In the genomic region with DNA sequence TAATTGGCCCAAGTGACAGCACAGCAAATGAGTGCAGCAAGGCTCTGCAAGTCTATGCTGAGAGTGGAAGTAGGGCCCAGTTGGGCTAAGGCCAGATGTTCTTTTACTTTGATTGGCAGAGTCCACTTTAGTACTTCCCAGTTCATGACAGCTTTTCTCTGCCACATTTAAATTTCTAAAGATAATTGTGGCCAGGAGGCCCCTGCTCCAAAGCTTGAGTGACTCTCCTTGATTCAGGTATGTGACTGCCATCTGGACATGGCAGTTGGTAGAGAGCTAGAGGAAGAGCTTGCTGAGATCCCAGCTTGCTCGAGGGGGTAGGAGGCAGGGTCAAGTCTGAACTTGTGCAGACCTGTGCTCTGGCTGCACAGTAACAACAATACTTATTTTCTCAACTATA, we compare ENCODE assay signal across 16 cellular contexts.
A peak's percentile ranks its signal among the peaks of the same experiment; 100 is the strongest.
DNase-seq lines count a peak whose midpoint lies in the region; ATAC-seq and TF ChIP-seq lines count a peak whose summit lies in the region.
"Had no signal": no experiment of that assay in that cellular context is flagged by ENCODE, and none has a peak within 500 bp of the region (broad histone marks: within the 10 kb centered on the region; RNA-seq: fewer than 3 reads in every experiment).

No MANE protein-coding gene starts in this region.

- no peak for ATAC-seq in HG03175 (IDR thresholded peaks at IDR 0.05; ENCODE audit: unreplicated experiment)
- ATAC-seq: gastroesophageal sphincter; naive thymus-derived CD8-positive, alpha-beta T cell; Panc1 had no signal

- H3K27ac Mint-ChIP-seq in neural progenitor cell = no peak overlapping the region
- H3K27ac Mint-ChIP-seq: activated B cell treated with CpG ODN at 0.5 μM for 24 hours; naive thymus-derived CD8-positive, alpha-beta T cell had no signal

- H3F3A ChIP-seq in neural progenitor cell (ENCODE audit: low read depth) = no peaks in the 10 kb centered on the region

- peaks cover 6% of the 10 kb centered on the region for H3K36me3 ChIP-seq in neural progenitor cell
- no peaks in the 10 kb centered on the region for H3K36me3 ChIP-seq in OCI-LY7 (ENCODE audit: insufficient read depth, low read length)
- no peaks in the 10 kb centered on the region for H3K36me3 ChIP-seq in SJCRH30
- H3K36me3 ChIP-seq: gastroesophageal sphincter had no signal

- H3K4me2 ChIP-seq in neural progenitor cell (no peak overlapping the region), OCI-LY7 (ENCODE audit: low read length) (no peak overlapping the region)

- CTCF ChIA-PET in OCI-LY7 (lab: Charles Lee; ENCODE audit: unreplicated experiment) = no interaction called here

- no peaks in the 10 kb centered on the region for H3K9me3 ChIP-seq in neural progenitor cell (ENCODE audit: low read depth)
- no peaks in the 10 kb centered on the region for H3K9me3 ChIP-seq in OCI-LY7 (ENCODE audit: low read length)
- no peaks in the 10 kb centered on the region for H3K9me3 ChIP-seq in SJCRH30 (replicated peaks)
- H3K9me3 ChIP-seq: gastroesophageal sphincter had no signal

- H3K4me3 ChIP-seq in neural progenitor cell (no peak overlapping the region), OCI-LY7 (ENCODE audit: low read depth, low read length, poor library complexity, severe bottlenecking) (no peak overlapping the region), SJCRH30 (no peak overlapping the region)
- H3K4me3 ChIP-seq: coronary artery, gastroesophageal sphincter, GM23248 had no signal

- intact Hi-C loops in OCI-LY7 (cut with micrococcal nuclease; ENCODE audit: unreplicated experiment) = no loop called here

- no peak overlapping the region for H3K9ac ChIP-seq in neural progenitor cell
- H3K9ac ChIP-seq: GM23248 had no signal

- in situ Hi-C loops in KBM-7 (cut with MboI; ENCODE audit: low pct_unique_long_range_greater_than_20kb, low sequenced_read_pairs) = no loop called here

- H4K20me1 ChIP-seq in neural progenitor cell (ENCODE audit: low read depth) = no peaks in the 10 kb centered on the region
- H4K20me1 ChIP-seq in OCI-LY7 (ENCODE audit: insufficient read depth, low read length) = no peaks in the 10 kb centered on the region

- H2AFZ ChIP-seq in neural progenitor cell (replicated peaks) (peak overlapping the region; percentile 30), OCI-LY7 (ENCODE audit: low read length) (no peak overlapping the region)
- H2AFZ ChIP-seq: GM23248 had no signal

- no peak overlapping the region for H3K27ac ChIP-seq in neural progenitor cell
- no peak overlapping the region for H3K27ac ChIP-seq in OCI-LY7 (ENCODE audit: low read depth, low read length, poor library complexity, severe bottlenecking)
- H3K27ac ChIP-seq in SJCRH30 = no peak overlapping the region
- H3K27ac ChIP-seq: coronary artery, gastroesophageal sphincter, GM23248 had no signal

- H3K4me1 ChIP-seq in neural progenitor cell = no peaks in the 10 kb centered on the region
- H3K4me1 ChIP-seq in OCI-LY7 (ENCODE audit: insufficient read depth, low read length, poor library complexity, severe bottlenecking) = no peaks in the 10 kb centered on the region
- peaks cover 3% of the 10 kb centered on the region; the same call in 1 of the 2 replicates for H3K4me1 ChIP-seq in SJCRH30
- H3K4me1 ChIP-seq: gastroesophageal sphincter had no signal

- no peaks in the 10 kb centered on the region for H3K36me3 Mint-ChIP-seq in neural progenitor cell

- H3K9me3 Mint-ChIP-seq in neural progenitor cell = peaks cover 7% of the 10 kb centered on the region

- no peaks in the 10 kb centered on the region for H3K9me2 ChIP-seq in OCI-LY7 (ENCODE audit: insufficient read depth, low read length)

- H3K27me3 Mint-ChIP-seq in neural progenitor cell (ENCODE audit: insufficient read depth, low read depth) = peaks cover 2% of the 10 kb centered on the region

- H3K4me3 Mint-ChIP-seq in neural progenitor cell = no peak overlapping the region
- H3K4me3 Mint-ChIP-seq: activated B cell treated with CpG ODN at 0.5 μM for 24 hours; naive thymus-derived CD8-positive, alpha-beta T cell had no signal

- TF ChIP-seq CTCF in neural progenitor cell (IDR thresholded peaks at IDR 0.05) (no peak), OCI-LY7 (conservative IDR thresholded peaks at IDR 0.05; ENCODE audit: low read length) (no peak)

- H3K4me1 Mint-ChIP-seq in neural progenitor cell = peaks cover 5% of the 10 kb centered on the region
- H3K4me1 Mint-ChIP-seq: activated B cell treated with CpG ODN at 0.5 μM for 24 hours; naive thymus-derived CD8-positive, alpha-beta T cell had no signal

- H3K79me2 ChIP-seq in neural progenitor cell (ENCODE audit: low read depth) (no peaks in the 10 kb centered on the region), OCI-LY7 (ENCODE audit: insufficient read depth, low read depth, low read length) (no peaks in the 10 kb centered on the region)

- H3K27me3 ChIP-seq in neural progenitor cell (no peaks in the 10 kb centered on the region), SJCRH30 (no peaks in the 10 kb centered on the region)
- H3K27me3 ChIP-seq: gastroesophageal sphincter had no signal

- POLR2A ChIA-PET in OCI-LY7 (lab: Charles Lee) = interaction anchor here (1.1 kb wide), 1 partner anchor 11 kb away, joined by 3 read pairs; no protein-coding TSS in a partner anchor

- DNase-seq in KBM-7 (peak; percentile 6), NCI-H2171 (lab: John Stamatoyannopoulos, UW) (peak; percentile 74), SHP77 (lab: John Stamatoyannopoulos, UW) (peak; percentile 15 to 62), neural progenitor cell (ENCODE audit: low spot score) (no peak), OCI-LY7 (ENCODE audit: low spot score) (no peak), SJCRH30 (no peak)
- DNase-seq: activated B cell treated with CpG ODN at 0.5 μM for 24 hours; DND-41; GM23248; naive thymus-derived CD8-positive, alpha-beta T cell; NCI-H2107; SW 1271 had no signal

- no TSS peak for BruUV-seq in OCI-LY7 (replicated peaks; lab: Mats Ljungman, UMichigan)

Comparison
In these comparisons a context has a peak if more than half of its experiments do, and no peak if none do; other contexts are left out.
1. DNase-seq: peak in KBM-7 (single experiment), NCI-H2171 (single experiment) and SHP77 (2 of 2); none in neural progenitor cell (single experiment), OCI-LY7 (single experiment) and SJCRH30 (0 of 2).